ENCODE assay signal across 8 cellular contexts in the genomic region with DNA sequence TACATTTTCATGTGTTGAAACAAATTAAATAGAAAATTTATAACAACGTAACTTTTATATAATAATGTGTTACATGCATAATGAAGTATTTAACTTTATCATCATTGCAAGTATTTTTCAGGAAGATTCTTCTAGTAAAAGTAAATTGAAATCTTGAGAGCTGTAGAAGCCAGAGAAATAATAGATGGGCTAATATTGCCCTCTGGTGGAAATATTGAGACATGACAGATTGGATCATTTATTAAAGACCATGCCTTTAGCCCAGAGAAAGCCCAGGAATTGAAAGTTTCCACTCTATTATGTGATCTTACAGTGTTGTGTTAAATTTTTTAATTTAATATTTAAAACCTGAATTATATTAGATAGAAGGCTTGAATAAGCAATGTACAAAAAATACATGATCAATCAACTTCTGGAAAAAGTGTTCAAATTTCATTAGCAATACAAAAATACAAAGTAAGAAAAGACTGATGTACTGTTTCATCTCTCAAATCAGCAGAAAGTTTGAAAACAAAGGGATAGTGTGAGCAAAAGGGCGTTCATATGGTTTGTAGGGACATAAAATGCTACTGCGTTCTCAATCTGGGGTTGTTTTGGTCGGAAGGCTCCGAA. TPM values are rescaled to one million over a fixed set of nuclear protein-coding genes. Genes with fewer than 3 reads are reported as not detected.
DNase-seq lines count a peak whose midpoint lies in the region; ATAC-seq and TF ChIP-seq lines count a peak whose summit lies in the region.

No MANE protein-coding gene starts in this region.

- DNase-seq in LNCaP clone FGC (ENCODE audit: low read depth) (no peak), SK-N-SH (peak; percentile 48), fibroblast of the aortic adventitia (ENCODE audit: low read depth) (peak; percentile 66), psoas muscle (no peak), GF-D8 (lab: John Stamatoyannopoulos, UW) (no peak)

- peak; percentile 76 for ATAC-seq in GM19351 (IDR thresholded peaks at IDR 0.05; ENCODE audit: unreplicated experiment)
- ATAC-seq in psoas muscle = peak in 3 of 4 donors; percentile 58 to 73 (median 60)
- ATAC-seq in stimulated activated memory B cell treated with anti-CD40 and anti-IgM and Interleukin-4, amounts not matched to agents 10 μg/mL and 1 μg/mL and 100 μg/mL, for 72 hours = no peak

- no peak overlapping the region for H3K4me2 ChIP-seq in SK-N-SH

- POLR2A ChIA-PET in SK-N-SH (lab: Yijun Ruan, JAX) = no interaction called here

- peak; percentile 86 for TF ChIP-seq CTCF in C4-2B (conservative IDR thresholded peaks at IDR 0.05)
- peak; percentile 66 for TF ChIP-seq CTCF in LNCaP clone FGC (IDR thresholded peaks at IDR 0.05; ENCODE audit: control insufficient read depth, extremely low read depth, insufficient read depth)
- TF ChIP-seq CTCF in SK-N-SH (IDR thresholded peaks at IDR 0.05) = peak; percentile 76
- peak; percentile 50 for TF ChIP-seq CTCF in fibroblast of the aortic adventitia (IDR thresholded peaks at IDR 0.05; ENCODE audit: insufficient read depth, low read length)
- TF ChIP-seq CTCF in psoas muscle (IDR thresholded peaks at IDR 0.05) = peak; percentile 77

- H3K4me3 ChIP-seq in LNCaP clone FGC (ENCODE audit: low read depth, low read length) = no peak overlapping the region
- no peak overlapping the region; a peak in 1 of 4 replicates for H3K4me3 ChIP-seq in SK-N-SH (ENCODE audit: low read depth in 2 of 2, low read length in 1 of 2)
- no peak overlapping the region for H3K4me3 ChIP-seq in fibroblast of the aortic adventitia (ENCODE audit: low read depth, low read length)
- H3K4me3 ChIP-seq in psoas muscle = no peak overlapping the region

- no peak overlapping the region for H3K9ac ChIP-seq in SK-N-SH

- no peaks in the 10 kb centered on the region for H3F3A ChIP-seq in SK-N-SH (replicated peaks; ENCODE audit: insufficient read depth)

- H3K4me3 Mint-ChIP-seq in stimulated activated memory B cell treated with anti-CD40 and anti-IgM and Interleukin-4, amounts not matched to agents 10 μg/mL and 1 μg/mL and 100 μg/mL, for 72 hours = no peak overlapping the region

- H3K9me3 ChIP-seq in SK-N-SH (no peaks in the 10 kb centered on the region), psoas muscle (no peaks in the 10 kb centered on the region)

- H3K27ac ChIP-seq in C4-2B (no peak overlapping the region), SK-N-SH (ENCODE audit: low read depth in 2 of 2, low read length in 1 of 2) (no peak overlapping the region), psoas muscle (no peak overlapping the region)

- no peaks in the 10 kb centered on the region for H3K4me1 Mint-ChIP-seq in stimulated activated memory B cell treated with anti-CD40 and anti-IgM and Interleukin-4, amounts not matched to agents 10 μg/mL and 1 μg/mL and 100 μg/mL, for 72 hours

- 52% methylated on average over 5 of the region's 5 CpGs for WGBS in SK-N-SH (ENCODE audit: low lambda C conversion rate)
- 59 to 60% (median 59%) methylated on average over 5 of the region's 5 CpGs for WGBS in psoas muscle, 3 donors

- no peaks in the 10 kb centered on the region for H3K36me3 Mint-ChIP-seq in stimulated activated memory B cell treated with anti-CD40 and anti-IgM and Interleukin-4, amounts not matched to agents 10 μg/mL and 1 μg/mL and 100 μg/mL, for 72 hours

- no peaks in the 10 kb centered on the region for H3K79me2 ChIP-seq in SK-N-SH (ENCODE audit: insufficient read depth)

- H3K36me3 ChIP-seq in SK-N-SH (replicated peaks in 1 of 2; ENCODE audit: control insufficient read depth in 1 of 2, insufficient read depth in 2 of 2, low read length in 1 of 2) = no peaks in the 10 kb centered on the region
- H3K36me3 ChIP-seq in psoas muscle (ENCODE audit: insufficient read depth in 1 of 2, low read depth in 1 of 2) = no peaks in the 10 kb centered on the region

- TF ChIP-seq EP300 in SK-N-SH (IDR thresholded peaks at IDR 0.05; ENCODE audit: borderline replicate concordance in 1 of 2, low read depth in 1 of 2, low read length in 1 of 2) = no peak

- no peaks in the 10 kb centered on the region for H3K9me3 Mint-ChIP-seq in stimulated activated memory B cell treated with anti-CD40 and anti-IgM and Interleukin-4, amounts not matched to agents 10 μg/mL and 1 μg/mL and 100 μg/mL, for 72 hours

- H3K4me1 ChIP-seq in SK-N-SH (ENCODE audit: control insufficient read depth in 1 of 2, insufficient read depth in 2 of 2, low read depth in 1 of 2, low read length in 1 of 2) (peaks cover 0 to 11% of the 10 kb centered on the region in 2 experiments; a peak in 2 of 4 replicates), psoas muscle (no peaks in the 10 kb centered on the region)

- no peak overlapping the region for H3K27ac Mint-ChIP-seq in stimulated activated memory B cell treated with anti-CD40 and anti-IgM and Interleukin-4, amounts not matched to agents 10 μg/mL and 1 μg/mL and 100 μg/mL, for 72 hours

- no peaks in the 10 kb centered on the region for H3K27me3 Mint-ChIP-seq in stimulated activated memory B cell treated with anti-CD40 and anti-IgM and Interleukin-4, amounts not matched to agents 10 μg/mL and 1 μg/mL and 100 μg/mL, for 72 hours

- CTCF ChIA-PET in SK-N-SH (lab: Yijun Ruan, JAX) = interaction anchor here (0.6 to 1.3 kb wide), 13 partner anchors 9 to 716 kb away, joined by 3 to 6 read pairs (median 3); no protein-coding TSS in a partner anchor

- H2AFZ ChIP-seq in SK-N-SH (ENCODE audit: low read depth) = no peak overlapping the region

- H3K27me3 ChIP-seq in SK-N-SH (ENCODE audit: insufficient read depth) = no peaks in the 10 kb centered on the region
- no peaks in the 10 kb centered on the region for H3K27me3 ChIP-seq in psoas muscle (ENCODE audit: insufficient read depth in 3 of 3, low read length in 2 of 3)

- peak; percentile 89 for TF ChIP-seq RAD21 in SK-N-SH (IDR thresholded peaks at IDR 0.05; ENCODE audit: low read length)

- no peaks in the 10 kb centered on the region for H3K9me2 ChIP-seq in SK-N-SH

- intact Hi-C loops in psoas muscle (cut with DNase I) = loop anchor here (2.0 to 10.0 kb wide), 4 partner anchors 149 to 839 kb away; no protein-coding TSS in a partner anchor

- H4K20me1 ChIP-seq in SK-N-SH (ENCODE audit: insufficient read depth) = no peaks in the 10 kb centered on the region

TF ChIP-seq in SK-N-SH, 30 proteins besides CTCF, POLR2A, EP300 and RAD21 (continues in another document):
- TF ChIP-seq, protein P1, sequence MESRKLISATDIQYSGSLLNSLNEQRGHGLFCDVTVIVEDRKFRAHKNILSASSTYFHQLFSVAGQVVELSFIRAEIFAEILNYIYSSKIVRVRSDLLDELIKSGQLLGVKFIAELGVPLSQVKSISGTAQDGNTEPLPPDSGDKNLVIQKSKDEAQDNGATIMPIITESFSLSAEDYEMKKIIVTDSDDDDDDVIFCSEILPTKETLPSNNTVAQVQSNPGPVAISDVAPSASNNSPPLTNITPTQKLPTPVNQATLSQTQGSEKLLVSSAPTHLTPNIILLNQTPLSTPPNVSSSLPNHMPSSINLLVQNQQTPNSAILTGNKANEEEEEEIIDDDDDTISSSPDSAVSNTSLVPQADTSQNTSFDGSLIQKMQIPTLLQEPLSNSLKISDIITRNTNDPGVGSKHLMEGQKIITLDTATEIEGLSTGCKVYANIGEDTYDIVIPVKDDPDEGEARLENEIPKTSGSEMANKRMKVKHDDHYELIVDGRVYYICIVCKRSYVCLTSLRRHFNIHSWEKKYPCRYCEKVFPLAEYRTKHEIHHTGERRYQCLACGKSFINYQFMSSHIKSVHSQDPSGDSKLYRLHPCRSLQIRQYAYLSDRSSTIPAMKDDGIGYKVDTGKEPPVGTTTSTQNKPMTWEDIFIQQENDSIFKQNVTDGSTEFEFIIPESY (IDR thresholded peaks at IDR 0.05; ENCODE audit: borderline replicate concordance, low read depth) = no peak
- TF ChIP-seq EZH2phosphoT487 (IDR thresholded peaks at IDR 0.05; ENCODE audit: borderline replicate concordance, low read depth) = no peak
- no peak for TF ChIP-seq FOXJ3 (CRISPR knock-in tag; IDR thresholded peaks at IDR 0.05)
- TF ChIP-seq SMC3 (IDR thresholded peaks at IDR 0.05; ENCODE audit: low read depth, low read length) = peak; percentile 56
- TF ChIP-seq NFIC (IDR thresholded peaks at IDR 0.05; ENCODE audit: borderline replicate concordance) = no peak
- no peak for TF ChIP-seq REST (IDR thresholded peaks at IDR 0.05; ENCODE audit: low read depth, low read length)

RNA-seq across cellular contexts. Expression of gene SPTSSB, which starts 52.7 kb away (rescaled TPM):
- 0.07 and 0.57 TPM in 2 replicates for polyA plus RNA-seq in SK-N-SH (2012; rRNA removed)
- polyA plus RNA-seq in SK-N-SH (2012; cell fraction: cytosol; rRNA removed) = 0.36 and 0.75 TPM in 2 replicates
- polyA plus RNA-seq in SK-N-SH (2012; cell fraction: nucleus; rRNA removed) = 0.13 and 0.23 TPM in 2 replicates
- total RNA-seq in fibroblast of the aortic adventitia (ENCODE audit: low replicate concordance) = 0.45 TPM in 1 of 2 replicates, not detected in the other
- 1 to 10 TPM in 1 of 4 donors, not detected in 3; 1.2 TPM for total RNA-seq in psoas muscle
- polyA plus RNA-seq in psoas muscle = under 1 TPM; 0.03 to 0.21 (median 0.04) TPM

Comparison
In these comparisons a context has a peak if more than half of its experiments do, and no peak if none do; other contexts are left out.
1. DNase-seq: peak in SK-N-SH (single experiment) and fibroblast of the aortic adventitia (single experiment); none in LNCaP clone FGC (single experiment), psoas muscle (0 of 2) and GF-D8 (single experiment).
2. Peak in every context shown above with its lines, with median percentiles within 50 percentile points of each other: CTCF ChIP-seq.